Comparison of ENCODE assay signal across 1 cellular context in genomic region chr15:62334581-62334980, GRCh38.
TF ChIP-seq lines count a peak whose summit lies in the region.

No MANE protein-coding gene starts in this region.

TF ChIP-seq in H1, 55 proteins besides CTCF, POLR2A, EP300 and RAD21:
- TF ChIP-seq RXRA (IDR thresholded peaks at IDR 0.05; ENCODE audit: insufficient read depth, low read depth, low read length) = no peak
- TF ChIP-seq BCL11A (IDR thresholded peaks at IDR 0.05; ENCODE audit: low read depth in 2 of 2, low read length in 2 of 2) = no peak
- TF ChIP-seq FOSL1 (IDR thresholded peaks at IDR 0.05; ENCODE audit: insufficient read depth, low read depth, low read length) = no peak
